In the genomic region with DNA sequence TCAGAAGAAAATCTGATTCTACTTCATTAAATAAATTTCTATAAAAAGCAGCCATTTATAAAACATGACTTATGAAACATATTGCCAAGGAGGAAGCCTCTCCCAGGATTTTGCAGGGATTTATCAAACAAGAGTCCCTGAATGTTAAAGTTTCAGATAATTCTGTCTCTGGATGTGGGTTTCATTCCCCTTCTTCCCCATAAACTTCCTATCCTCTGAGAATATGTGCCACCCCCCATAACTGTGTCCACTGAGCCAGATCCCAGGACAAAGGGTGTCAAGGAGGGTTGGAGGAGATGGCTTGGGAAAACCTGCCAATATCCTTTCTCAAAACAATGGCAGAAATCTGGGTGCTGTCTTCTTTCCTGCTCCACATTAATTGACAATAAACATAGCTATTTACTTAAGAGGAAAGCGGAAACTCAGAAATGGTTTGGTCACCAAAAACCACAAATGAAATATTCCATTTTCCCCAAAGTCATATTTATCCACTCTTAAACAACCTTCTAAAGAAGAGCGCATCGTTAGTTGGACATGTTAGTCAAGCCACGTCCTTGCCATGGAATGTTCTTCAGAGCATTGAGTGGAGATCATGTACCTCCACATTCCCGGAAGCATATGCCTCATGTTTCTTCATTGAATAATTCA, we compare ENCODE assay signal across 11 cellular contexts. TPM values are rescaled to one million over a fixed set of nuclear protein-coding genes. Genes with fewer than 3 reads are reported as not detected.
A peak's percentile ranks its signal among the peaks of the same experiment; 100 is the strongest.
DNase-seq lines count a peak whose midpoint lies in the region; ATAC-seq and TF ChIP-seq lines count a peak whose summit lies in the region.
"Had no signal": no experiment of that assay in that cellular context is flagged by ENCODE, and none has a peak within 500 bp of the region (broad histone marks: within the 10 kb centered on the region; RNA-seq: fewer than 3 reads in every experiment).

No MANE protein-coding gene starts in this region.

- H3K4me1 ChIP-seq in RWPE2 (ENCODE audit: insufficient read depth, poor library complexity, severe bottlenecking) (peaks cover 61% of the 10 kb centered on the region), fibroblast of lung (ENCODE audit: control insufficient read depth, extremely low read depth, insufficient read depth, low read length) (peaks cover 24% of the 10 kb centered on the region), skeletal muscle satellite cell (ENCODE audit: control insufficient read depth, insufficient read depth, low read length) (peaks cover 70% of the 10 kb centered on the region)

- H3K36me3 ChIP-seq in RWPE2 (ENCODE audit: low read depth) (no peaks in the 10 kb centered on the region), fibroblast of lung (ENCODE audit: control insufficient read depth, insufficient read depth, low read length) (no peaks in the 10 kb centered on the region), skeletal muscle satellite cell (ENCODE audit: insufficient read depth, low read length) (no peaks in the 10 kb centered on the region)

- peaks cover 13% of the 10 kb centered on the region for H3K4me1 Mint-ChIP-seq in CD14-positive monocyte
- peaks cover 10% of the 10 kb centered on the region for H3K4me1 Mint-ChIP-seq in activated naive CD8-positive, alpha-beta T cell treated with anti-CD3 and anti-CD28 coated beads, Interleukin-2, amount 50 U/mL, for 24 hours
- H3K4me1 Mint-ChIP-seq: central memory CD8-positive, alpha-beta T cell had no signal

- H3K79me2 ChIP-seq in fibroblast of lung (ENCODE audit: control insufficient read depth, insufficient read depth, low read length) = no peaks in the 10 kb centered on the region
- H3K79me2 ChIP-seq: hepatocyte had no signal

- H3K27me3 ChIP-seq in RWPE2 (ENCODE audit: insufficient read depth, poor library complexity, severe bottlenecking) (no peaks in the 10 kb centered on the region), fibroblast of lung (ENCODE audit: control insufficient read depth, insufficient read depth, low read length) (no peaks in the 10 kb centered on the region), skeletal muscle satellite cell (ENCODE audit: control insufficient read depth, insufficient read depth, low read length) (no peaks in the 10 kb centered on the region)
- H3K27me3 ChIP-seq: hepatocyte had no signal

- peak overlapping the region; percentile 65 for H2AFZ ChIP-seq in fibroblast of lung (ENCODE audit: low read length)
- H2AFZ ChIP-seq: hepatocyte had no signal

- H3K9me3 ChIP-seq in RWPE2 (ENCODE audit: severe bottlenecking) (no peaks in the 10 kb centered on the region), fibroblast of lung (ENCODE audit: control insufficient read depth, insufficient read depth, low read depth, low read length) (no peaks in the 10 kb centered on the region), skeletal muscle satellite cell (replicated peaks; ENCODE audit: low read length) (no peaks in the 10 kb centered on the region)

- ATAC-seq in RWPE2 (ENCODE audit: low read depth) (no peak), HG03159 (IDR thresholded peaks at IDR 0.05; ENCODE audit: unreplicated experiment) (no peak), GM21423 (IDR thresholded peaks at IDR 0.05; ENCODE audit: unreplicated experiment) (no peak)
- ATAC-seq in activated naive CD8-positive, alpha-beta T cell treated with anti-CD3 and anti-CD28 coated beads, Interleukin-2, amount 50 U/mL, for 24 hours = no peak

- no peaks in the 10 kb centered on the region for H3K36me3 Mint-ChIP-seq in CD14-positive monocyte
- no peaks in the 10 kb centered on the region for H3K36me3 Mint-ChIP-seq in activated naive CD8-positive, alpha-beta T cell treated with anti-CD3 and anti-CD28 coated beads, Interleukin-2, amount 50 U/mL, for 24 hours (ENCODE audit: low read depth)

- H3K27ac ChIP-seq in RWPE2 (ENCODE audit: poor library complexity, severe bottlenecking) = peak overlapping the region; percentile 100
- H3K27ac ChIP-seq in fibroblast of lung (ENCODE audit: insufficient read depth, low read length) = peak overlapping the region; percentile 96

- peaks cover 0 to 4% (median 4%) of the 10 kb centered on the region in 3 donors for H3K27me3 Mint-ChIP-seq in CD14-positive monocyte (ENCODE audit: low read depth in 3 of 3)
- H3K27me3 Mint-ChIP-seq in activated naive CD8-positive, alpha-beta T cell treated with anti-CD3 and anti-CD28 coated beads, Interleukin-2, amount 50 U/mL, for 24 hours = peaks cover 37% of the 10 kb centered on the region

- H3K4me2 ChIP-seq in fibroblast of lung (ENCODE audit: extremely low read depth, insufficient read depth, low read length) (peak overlapping the region; percentile 81), skeletal muscle satellite cell (ENCODE audit: low read length) (peak overlapping the region; percentile 66)
- H3K4me2 ChIP-seq: hepatocyte had no signal

- no peak overlapping the region for H3K4me3 Mint-ChIP-seq in CD14-positive monocyte
- H3K4me3 Mint-ChIP-seq in activated naive CD8-positive, alpha-beta T cell treated with anti-CD3 and anti-CD28 coated beads, Interleukin-2, amount 50 U/mL, for 24 hours = no peak overlapping the region
- H3K4me3 Mint-ChIP-seq: central memory CD8-positive, alpha-beta T cell had no signal

- DNase-seq in CD14-positive monocyte (ENCODE audit: low spot score) (no peak), RWPE2 (ENCODE audit: low spot score) (no peak), fibroblast of lung (ENCODE audit: low read depth in 2 of 2) (peak; percentile 55 to 95), amygdala (lab: John Stamatoyannopoulos, UW) (no peak)
- DNase-seq in activated naive CD8-positive, alpha-beta T cell treated with anti-CD3 and anti-CD28 coated beads, Interleukin-2, amount 50 U/mL, for 24 hours = no peak
- DNase-seq: NCI-H1930 had no signal

- peak overlapping the region in 5 of 7 donors; percentile 68 to 88 (median 84) for H3K27ac Mint-ChIP-seq in CD14-positive monocyte
- H3K27ac Mint-ChIP-seq in activated naive CD8-positive, alpha-beta T cell treated with anti-CD3 and anti-CD28 coated beads, Interleukin-2, amount 50 U/mL, for 24 hours = no peak overlapping the region

- H3K4me3 ChIP-seq in RWPE2 (ENCODE audit: severe bottlenecking) (no peak overlapping the region), fibroblast of lung (replicated peaks in 1 of 4; ENCODE audit: control extremely low read depth in 1 of 4, insufficient read depth in 1 of 4, low read depth in 3 of 4, low read length in 4 of 4) (peak overlapping the region in 1 of 4 experiments; percentile 5), skeletal muscle satellite cell (ENCODE audit: low read length) (peak overlapping the region; percentile 30)
- H3K4me3 ChIP-seq: hepatocyte had no signal

- H3K9me3 Mint-ChIP-seq in CD14-positive monocyte = no peaks in the 10 kb centered on the region
- H3K9me3 Mint-ChIP-seq in activated naive CD8-positive, alpha-beta T cell treated with anti-CD3 and anti-CD28 coated beads, Interleukin-2, amount 50 U/mL, for 24 hours = no peaks in the 10 kb centered on the region
- H3K9me3 Mint-ChIP-seq: central memory CD8-positive, alpha-beta T cell had no signal

- TF ChIP-seq CTCF in CD14-positive monocyte (IDR thresholded peaks at IDR 0.05) (no peak), RWPE2 (IDR thresholded peaks at IDR 0.05; ENCODE audit: poor library complexity, severe bottlenecking) (peak; percentile 11), fibroblast of lung (conservative IDR thresholded peaks at IDR 0.05 in 1 of 2, IDR thresholded peaks at IDR 0.05 in 1 of 2; ENCODE audit: low read depth in 1 of 2, low read length in 2 of 2) (no peak)

- intact Hi-C loops in CD14-positive monocyte (cut with micrococcal nuclease) = loop anchor here in 1 of 2 donors (10.0 kb wide), 1 partner anchor 887 kb away; no protein-coding TSS in a partner anchor

- H4K20me1 ChIP-seq in fibroblast of lung (ENCODE audit: control insufficient read depth, extremely low read depth, insufficient read depth, low read length) = no peaks in the 10 kb centered on the region

- H3K9ac ChIP-seq in fibroblast of lung (ENCODE audit: insufficient read depth, low read length) = peak overlapping the region; percentile 60
- peak overlapping the region; percentile 92 for H3K9ac ChIP-seq in skeletal muscle satellite cell (ENCODE audit: low read depth, low read length)

RNA-seq across cellular contexts. Expression of gene AKR1E2, which starts 54.3 kb away (rescaled TPM):
- polyA plus RNA-seq in CD14-positive monocyte (under 1 TPM; 0.45 to 0.74 TPM), fibroblast of lung (2.2 and 2.3 TPM in 2 replicates)
- total RNA-seq in fibroblast of lung = 5.6 and 11.7 TPM in 2 replicates
- 1.5 and 2.3 TPM in 2 replicates for polyA plus RNA-seq in fibroblast of lung (2012)
- 20.2 TPM in 1 of 2 replicates, not detected in the other for polyA minus RNA-seq in fibroblast of lung (ENCODE audit: low replicate concordance)
- 1.0 and 4.2 TPM in 2 replicates for total RNA-seq in skeletal muscle satellite cell (2012; rRNA removed)

Comparison
In these comparisons a context has a peak if more than half of its experiments do, and no peak if none do; other contexts are left out.
1. DNase-seq: peak in fibroblast of lung (2 of 2); none in CD14-positive monocyte (single experiment), RWPE2 (single experiment), amygdala (0 of 56) and activated naive CD8-positive, alpha-beta T cell treated with anti-CD3 and anti-CD28 coated beads, Interleukin-2, amount 50 U/mL, for 24 hours (single experiment).